ENCODE assay signal across 37 cellular contexts in the genomic region with DNA sequence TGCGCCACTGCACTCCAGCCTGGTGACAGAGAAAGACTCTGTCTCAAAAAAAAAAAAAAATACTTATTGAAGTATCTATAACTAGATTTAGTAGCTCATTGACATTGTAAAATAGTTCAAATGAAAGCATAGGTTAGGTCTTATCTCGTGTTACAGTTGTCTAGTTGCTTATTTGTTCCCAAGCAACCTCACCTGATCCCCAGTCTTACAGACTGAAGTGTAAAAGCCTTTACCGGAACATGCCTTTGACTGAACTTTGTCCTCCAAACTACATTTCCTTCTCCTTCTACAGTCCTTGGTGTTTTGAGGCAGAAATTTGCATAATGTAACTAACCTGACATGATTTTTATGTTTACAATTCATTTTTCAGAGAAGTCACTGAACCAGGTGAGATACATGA.
"Had no signal": no experiment of that assay in that cellular context is flagged by ENCODE, and none has a peak within 500 bp of the region (broad histone marks: within the 10 kb centered on the region; RNA-seq: fewer than 3 reads in every experiment).

No MANE protein-coding gene starts in this region.

- H3K4me1 Mint-ChIP-seq: activated CD4-positive, alpha-beta memory T cell treated with anti-CD3 and anti-CD28 coated beads, Interleukin-2, amount 10 ng/mL, durations not matched to agents 7 days and 5 days; activated CD4-positive, alpha-beta T cell treated with anti-CD3 and anti-CD28 coated beads, Interleukin-2, amount 10 ng/mL, durations not matched to agents 7 days and 5 days; activated CD8-positive, alpha-beta memory T cell treated with anti-CD3 and anti-CD28 coated beads, Interleukin-2, amount 10 ng/mL, durations not matched to agents 7 days and 5 days; activated naive CD4-positive, alpha-beta T cell treated with anti-CD3 and anti-CD28 coated beads, Interleukin-2, amount 10 ng/mL, durations not matched to agents 7 days and 5 days; activated naive CD4-positive, alpha-beta T cell treated with anti-CD3 and anti-CD28 coated beads, Interleukin-2, amount 50 U/mL, for 24 hours; activated naive CD8-positive, alpha-beta T cell treated with anti-CD3 and anti-CD28 coated beads, Interleukin-2, amount 10 ng/mL, durations not matched to agents 7 days and 5 days; activated naive CD8-positive, alpha-beta T cell treated with anti-CD3 and anti-CD28 coated beads, Interleukin-2, amount 50 U/mL, for 24 hours; brain; central memory CD8-positive, alpha-beta T cell had no signal

- DNase-seq: activated B cell treated with CpG ODN at 0.5 μM for 24 hours; activated CD4-positive, alpha-beta memory T cell treated with anti-CD3 and anti-CD28 coated beads, Interleukin-2, amount 10 ng/mL, durations not matched to agents 7 days and 5 days; activated CD4-positive, alpha-beta T cell treated with anti-CD3 and anti-CD28 coated beads for 48 hours; activated CD4-positive, alpha-beta T cell treated with anti-CD3 and anti-CD28 coated beads, Interleukin-2, amount 10 ng/mL, durations not matched to agents 7 days and 5 days; activated CD4-positive, alpha-beta T cell treated with anti-CD3 and anti-CD28 coated beads, Interleukin-2, amount 50 U/mL, for 48 hours; activated CD4-positive, CD25-positive, alpha-beta regulatory T cell treated with anti-CD3 and anti-CD28 coated beads, Interleukin-2, amount 50 U/mL, for 72 hours; activated CD8-positive, alpha-beta memory T cell treated with anti-CD3 and anti-CD28 coated beads for 24 hours; activated CD8-positive, alpha-beta memory T cell treated with anti-CD3 and anti-CD28 coated beads, Interleukin-2, amount 10 ng/mL, durations not matched to agents 7 days and 5 days; activated CD8-positive, alpha-beta memory T cell treated with anti-CD3 and anti-CD28 coated beads, Interleukin-2, amount 50 U/mL, for 48 hours; activated CD8-positive, alpha-beta T cell treated with anti-CD3 and anti-CD28 coated beads, Interleukin-2, amount 10 ng/mL, durations not matched to agents 7 days and 5 days; activated effector memory CD4-positive, alpha-beta T cell treated with Interleukin-2 at 50 U/mL for 16 hours; activated gamma-delta T cell; activated naive CD4-positive, alpha-beta T cell treated with anti-CD3 and anti-CD28 coated beads, Interleukin-2, amount 10 ng/mL, durations not matched to agents 7 days and 5 days; activated naive CD4-positive, alpha-beta T cell treated with Interleukin-2 at 50 U/mL for 16 hours; activated naive CD8-positive, alpha-beta T cell treated with anti-CD3 and anti-CD28 coated beads, Interleukin-2, amount 10 ng/mL, durations not matched to agents 7 days and 5 days; activated naive CD8-positive, alpha-beta T cell treated with anti-CD3 and anti-CD28 coated beads, Interleukin-2, amount 50 U/mL, for 24 hours; activated T-cell treated with anti-CD3 and anti-CD28 coated beads, Interleukin-2, amount 50 U/mL, for 24 hours; activated T-cell treated with anti-CD3 and anti-CD28 coated beads, Interleukin-2, amount 50 U/mL, for 48 hours; amygdala; anterior cingulate cortex; caudate nucleus; SW 1271; T-helper 1 cell; T-helper 2 cell; T-helper 9 cell had no signal

- H3K4me3 Mint-ChIP-seq: activated B cell treated with CpG ODN at 0.5 μM for 24 hours; activated CD4-positive, alpha-beta memory T cell treated with anti-CD3 and anti-CD28 coated beads, Interleukin-2, amount 10 ng/mL, durations not matched to agents 7 days and 5 days; activated CD4-positive, alpha-beta T cell treated with anti-CD3 and anti-CD28 coated beads, Interleukin-2, amount 10 ng/mL, durations not matched to agents 7 days and 5 days; activated CD8-positive, alpha-beta memory T cell treated with anti-CD3 and anti-CD28 coated beads, Interleukin-2, amount 10 ng/mL, durations not matched to agents 7 days and 5 days; activated CD8-positive, alpha-beta T cell treated with anti-CD3 and anti-CD28 coated beads, Interleukin-2, amount 10 ng/mL, durations not matched to agents 7 days and 5 days; activated naive CD4-positive, alpha-beta T cell treated with anti-CD3 and anti-CD28 coated beads, Interleukin-2, amount 10 ng/mL, durations not matched to agents 7 days and 5 days; activated naive CD4-positive, alpha-beta T cell treated with anti-CD3 and anti-CD28 coated beads, Interleukin-2, amount 50 U/mL, for 24 hours; activated naive CD8-positive, alpha-beta T cell; activated naive CD8-positive, alpha-beta T cell treated with anti-CD3 and anti-CD28 coated beads, Interleukin-2, amount 10 ng/mL, durations not matched to agents 7 days and 5 days; activated naive CD8-positive, alpha-beta T cell treated with anti-CD3 and anti-CD28 coated beads, Interleukin-2, amount 50 U/mL, for 24 hours; activated T-cell treated with anti-CD3 and anti-CD28 coated beads, Interleukin-2, amount 50 U/mL, for 24 hours; brain; central memory CD8-positive, alpha-beta T cell; T-helper 1 cell treated with Interleukin-12 subunit alpha and Interleukin-12 subunit beta and Interleukin-4 antibody, amounts not matched to agents 30 μg/mL and 1 μg/mL, for 36 hours; T-helper 2 cell treated with Interferon-gamma antibody and Interleukin-4, amounts not matched to agents 5 μg/mL and 100 μg/mL, for 36 hours had no signal

- H3K9me3 Mint-ChIP-seq: activated B cell treated with CpG ODN at 0.5 μM for 24 hours; activated CD4-positive, alpha-beta memory T cell treated with anti-CD3 and anti-CD28 coated beads, Interleukin-2, amount 10 ng/mL, durations not matched to agents 7 days and 5 days; activated CD4-positive, alpha-beta T cell treated with anti-CD3 and anti-CD28 coated beads, Interleukin-2, amount 10 ng/mL, durations not matched to agents 7 days and 5 days; activated naive CD4-positive, alpha-beta T cell treated with anti-CD3 and anti-CD28 coated beads, Interleukin-2, amount 10 ng/mL, durations not matched to agents 7 days and 5 days; activated naive CD4-positive, alpha-beta T cell treated with anti-CD3 and anti-CD28 coated beads, Interleukin-2, amount 50 U/mL, for 24 hours; activated naive CD8-positive, alpha-beta T cell treated with anti-CD3 and anti-CD28 coated beads, Interleukin-2, amount 10 ng/mL, durations not matched to agents 7 days and 5 days; activated naive CD8-positive, alpha-beta T cell treated with anti-CD3 and anti-CD28 coated beads, Interleukin-2, amount 50 U/mL, for 24 hours; activated T-cell treated with anti-CD3 and anti-CD28 coated beads, Interleukin-2, amount 50 U/mL, for 24 hours; activated T-helper 2 cell treated with anti-CD3 and anti-CD28 coated beads, Interferon-gamma antibody, Interleukin-2, Interleukin-4, amounts not matched to agents 10 μg/mL and 5 μg/mL and 100 μg/mL, durations not matched to agents 14 hours and 24 hours and 36 hours; brain; central memory CD8-positive, alpha-beta T cell; T-helper 1 cell treated with Interleukin-12 subunit alpha and Interleukin-12 subunit beta and Interleukin-4 antibody, amounts not matched to agents 30 μg/mL and 1 μg/mL, for 36 hours; T-helper 2 cell treated with Interferon-gamma antibody and Interleukin-4, amounts not matched to agents 5 μg/mL and 100 μg/mL, for 36 hours had no signal

- ATAC-seq: activated CD8-positive, alpha-beta memory T cell treated with anti-CD3 and anti-CD28 coated beads, Interleukin-2, amount 10 ng/mL, durations not matched to agents 7 days and 5 days; activated CD8-positive, alpha-beta T cell treated with anti-CD3 and anti-CD28 coated beads, Interleukin-2, amount 10 ng/mL, durations not matched to agents 7 days and 5 days; activated naive CD8-positive, alpha-beta T cell treated with anti-CD3 and anti-CD28 coated beads, Interleukin-2, amount 50 U/mL, for 24 hours had no signal

- H3K27me3 Mint-ChIP-seq: activated B cell treated with CpG ODN at 0.5 μM for 24 hours; activated CD4-positive, alpha-beta memory T cell treated with anti-CD3 and anti-CD28 coated beads, Interleukin-2, amount 10 ng/mL, durations not matched to agents 7 days and 5 days; activated CD8-positive, alpha-beta memory T cell treated with anti-CD3 and anti-CD28 coated beads, Interleukin-2, amount 10 ng/mL, durations not matched to agents 7 days and 5 days; activated naive CD4-positive, alpha-beta T cell treated with anti-CD3 and anti-CD28 coated beads, Interleukin-2, amount 10 ng/mL, durations not matched to agents 7 days and 5 days; activated naive CD4-positive, alpha-beta T cell treated with anti-CD3 and anti-CD28 coated beads, Interleukin-2, amount 50 U/mL, for 24 hours; activated naive CD8-positive, alpha-beta T cell treated with anti-CD3 and anti-CD28 coated beads, Interleukin-2, amount 50 U/mL, for 24 hours; activated T-cell treated with anti-CD3 and anti-CD28 coated beads, Interleukin-2, amount 50 U/mL, for 24 hours; brain had no signal

- H3K9me3 ChIP-seq: ascending aorta had no signal

- H3K27me3 ChIP-seq: ascending aorta, cardiac muscle cell had no signal

- H3K36me3 ChIP-seq: ascending aorta, cardiac muscle cell had no signal

- FAIRE-seq: bronchial epithelial cell, TTC549 had no signal

- H3K4me1 ChIP-seq: ascending aorta had no signal

- H3K27ac ChIP-seq: ascending aorta, cardiac muscle cell, VCaP had no signal

- H3K27ac Mint-ChIP-seq: activated B cell treated with CpG ODN at 0.5 μM for 24 hours; activated CD4-positive, alpha-beta memory T cell treated with anti-CD3 and anti-CD28 coated beads, Interleukin-2, amount 10 ng/mL, durations not matched to agents 7 days and 5 days; activated CD4-positive, alpha-beta T cell treated with anti-CD3 and anti-CD28 coated beads, Interleukin-2, amount 10 ng/mL, durations not matched to agents 7 days and 5 days; activated CD8-positive, alpha-beta memory T cell treated with anti-CD3 and anti-CD28 coated beads, Interleukin-2, amount 10 ng/mL, durations not matched to agents 7 days and 5 days; activated CD8-positive, alpha-beta T cell treated with anti-CD3 and anti-CD28 coated beads, Interleukin-2, amount 10 ng/mL, durations not matched to agents 7 days and 5 days; activated naive CD4-positive, alpha-beta T cell treated with anti-CD3 and anti-CD28 coated beads, Interleukin-2, amount 10 ng/mL, durations not matched to agents 7 days and 5 days; activated naive CD4-positive, alpha-beta T cell treated with anti-CD3 and anti-CD28 coated beads, Interleukin-2, amount 50 U/mL, for 24 hours; activated naive CD8-positive, alpha-beta T cell; activated naive CD8-positive, alpha-beta T cell treated with anti-CD3 and anti-CD28 coated beads, Interleukin-2, amount 10 ng/mL, durations not matched to agents 7 days and 5 days; activated naive CD8-positive, alpha-beta T cell treated with anti-CD3 and anti-CD28 coated beads, Interleukin-2, amount 50 U/mL, for 24 hours; activated T-cell treated with anti-CD3 and anti-CD28 coated beads, Interleukin-2, amount 50 U/mL, for 24 hours; activated T-helper 2 cell treated with anti-CD3 and anti-CD28 coated beads, Interferon-gamma antibody, Interleukin-2, Interleukin-4, amounts not matched to agents 10 μg/mL and 5 μg/mL and 100 μg/mL, durations not matched to agents 14 hours and 24 hours and 36 hours; brain; T-helper 1 cell treated with Interleukin-12 subunit alpha and Interleukin-12 subunit beta and Interleukin-4 antibody, amounts not matched to agents 30 μg/mL and 1 μg/mL, for 36 hours; T-helper 2 cell treated with Interferon-gamma antibody and Interleukin-4, amounts not matched to agents 5 μg/mL and 100 μg/mL, for 36 hours had no signal

- H3K36me3 Mint-ChIP-seq: activated CD8-positive, alpha-beta memory T cell treated with anti-CD3 and anti-CD28 coated beads, Interleukin-2, amount 10 ng/mL, durations not matched to agents 7 days and 5 days; activated naive CD4-positive, alpha-beta T cell treated with anti-CD3 and anti-CD28 coated beads, Interleukin-2, amount 10 ng/mL, durations not matched to agents 7 days and 5 days; activated naive CD4-positive, alpha-beta T cell treated with anti-CD3 and anti-CD28 coated beads, Interleukin-2, amount 50 U/mL, for 24 hours; activated naive CD8-positive, alpha-beta T cell; activated naive CD8-positive, alpha-beta T cell treated with anti-CD3 and anti-CD28 coated beads, Interleukin-2, amount 10 ng/mL, durations not matched to agents 7 days and 5 days had no signal

- H3K4me3 ChIP-seq: ascending aorta, cardiac muscle cell had no signal
